8 cellular contexts compared by ENCODE assay signal in the genomic region with DNA sequence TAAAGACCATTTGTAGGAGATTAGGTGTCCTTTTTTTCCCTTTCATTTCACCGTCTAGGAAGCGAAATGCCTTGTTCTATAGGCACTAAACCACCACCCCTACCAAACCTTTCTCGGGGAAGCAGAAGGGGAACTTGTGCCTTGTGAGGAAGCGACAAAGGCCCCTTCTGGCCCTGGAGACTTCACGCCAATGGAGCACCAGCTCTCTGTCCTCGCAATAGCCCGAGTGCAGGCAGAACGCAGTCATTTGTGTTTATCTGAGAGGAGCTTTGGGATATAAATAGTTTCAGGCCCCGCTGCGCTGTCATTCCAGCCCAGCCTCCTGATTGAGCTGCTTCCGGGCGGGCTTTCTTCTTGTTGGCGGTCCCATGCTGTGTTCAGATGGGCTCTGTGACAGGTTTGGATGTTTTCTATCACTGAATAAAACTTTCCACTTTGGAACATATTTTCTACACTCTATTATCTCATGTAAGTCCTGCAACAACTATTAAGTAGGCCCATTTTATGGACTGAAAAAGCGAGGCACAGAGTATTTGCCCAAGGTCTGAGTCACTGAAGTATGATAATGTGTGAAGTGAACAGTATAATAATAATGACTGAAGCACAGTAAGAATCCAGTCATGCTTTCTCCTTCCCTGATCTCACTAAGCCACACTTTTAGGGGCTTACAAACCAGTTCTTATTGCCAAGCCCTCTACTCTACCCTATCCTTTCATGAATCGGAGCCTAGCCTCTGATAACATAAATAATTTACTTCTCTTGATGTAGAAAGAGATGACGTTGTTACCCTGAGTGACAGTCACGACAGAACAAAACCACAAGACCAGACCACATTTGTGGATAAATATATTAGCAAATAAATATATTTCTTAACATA. TPM values are rescaled to one million over a fixed set of nuclear protein-coding genes. Genes with fewer than 3 reads are reported as not detected.
DNase-seq lines count a peak whose midpoint lies in the region; ATAC-seq and TF ChIP-seq lines count a peak whose summit lies in the region.

No MANE protein-coding gene starts in this region.

- DNase-seq in A172 (ENCODE audit: low spot score) (peak; percentile 29), GM13976 (ENCODE audit: low spot score) (peak; percentile 41), RKO (ENCODE audit: low spot score) (peak; percentile 35), left colon (peak; percentile 57 to 61), NCI-H226 (no peak)
- DNase-seq in central memory CD8-positive, alpha-beta T cell (ENCODE audit: low spot score in 2 of 2), result no peak
- DNase-seq in stimulated activated naive CD8-positive, alpha-beta T cell treated with anti-CD3 and anti-CD28 coated beads, Interleukin-15, amount 100 ng/mL, for 72 hours, result peak in 1 of 2 donors; percentile 44

- no peaks in the 10 kb centered on the region for H3K9me3 Mint-ChIP-seq in central memory CD8-positive, alpha-beta T cell
- H3K9me3 Mint-ChIP-seq in stimulated activated naive CD8-positive, alpha-beta T cell treated with anti-CD3 and anti-CD28 coated beads, Interleukin-15, amount 100 ng/mL, for 72 hours, result no peaks in the 10 kb centered on the region

- in situ Hi-C loops in GM13976 (cut with MboI; ENCODE audit: low sequenced_read_pairs, unreplicated experiment), result no loop called here

- no peaks in the 10 kb centered on the region for H3K27me3 Mint-ChIP-seq in central memory CD8-positive, alpha-beta T cell
- no peaks in the 10 kb centered on the region for H3K27me3 Mint-ChIP-seq in stimulated activated naive CD8-positive, alpha-beta T cell treated with anti-CD3 and anti-CD28 coated beads, Interleukin-15, amount 100 ng/mL, for 72 hours

- peaks cover 48% of the 10 kb centered on the region for H3K36me3 Mint-ChIP-seq in central memory CD8-positive, alpha-beta T cell (ENCODE audit: insufficient read depth)

- H3K4me3 Mint-ChIP-seq in central memory CD8-positive, alpha-beta T cell, result peak overlapping the region; percentile 96
- peak overlapping the region; percentile 89 to 100 for H3K4me3 Mint-ChIP-seq in stimulated activated naive CD8-positive, alpha-beta T cell treated with anti-CD3 and anti-CD28 coated beads, Interleukin-15, amount 100 ng/mL, for 72 hours

- ATAC-seq in central memory CD8-positive, alpha-beta T cell (replicated peaks; ENCODE audit: extremely low read depth, poor library complexity, severe bottlenecking), result peak; percentile 5
- peak; percentile 24 for ATAC-seq in left colon
- no peak for ATAC-seq in stimulated activated naive CD8-positive, alpha-beta T cell treated with anti-CD3 and anti-CD28 coated beads, Interleukin-15, amount 100 ng/mL, for 72 hours
- no peak for ATAC-seq in HG03196 (IDR thresholded peaks at IDR 0.05; ENCODE audit: unreplicated experiment)

- peak overlapping the region; percentile 98 for H3K27ac Mint-ChIP-seq in central memory CD8-positive, alpha-beta T cell (ENCODE audit: low read depth)
- H3K27ac Mint-ChIP-seq in stimulated activated naive CD8-positive, alpha-beta T cell treated with anti-CD3 and anti-CD28 coated beads, Interleukin-15, amount 100 ng/mL, for 72 hours, result peak overlapping the region; percentile 91 to 94

- intact Hi-C loops in left colon (cut with DNase I, micrococcal nuclease), result no loop called here

- no peak for TF ChIP-seq CTCF in GM13976 (IDR thresholded peaks at IDR 0.05; ENCODE audit: borderline replicate concordance, control extremely low read depth, extremely low read depth, insufficient read depth, missing control alignments)

- H3K4me1 Mint-ChIP-seq in central memory CD8-positive, alpha-beta T cell, result peaks cover 56% of the 10 kb centered on the region
- H3K4me1 Mint-ChIP-seq in stimulated activated naive CD8-positive, alpha-beta T cell treated with anti-CD3 and anti-CD28 coated beads, Interleukin-15, amount 100 ng/mL, for 72 hours, result peaks cover 50% of the 10 kb centered on the region

RNA-seq across cellular contexts. Expression of a gene that starts 1.1 kb away (rescaled TPM):
- total RNA-seq in A172 (2014; rRNA removed; shearing (Covaris generic)), result 76.1 and 161 TPM in 2 replicates
- total RNA-seq in left colon, result 10 to 100 TPM; 58.1 to 63.0 TPM

RNA-seq across cellular contexts. Expression of a gene that starts 24.5 kb away (rescaled TPM):
- not detected in 2 replicates for total RNA-seq in A172 (2014; rRNA removed; shearing (Covaris generic))
- total RNA-seq in left colon, result 1 to 10 TPM; 6.1 to 7.9 TPM

Comparison
In these comparisons a context has a peak if more than half of its experiments do, and no peak if none do; other contexts are left out.
1. DNase-seq: peak in A172 (single experiment), GM13976 (single experiment), RKO (single experiment) and left colon (2 of 2); none in central memory CD8-positive, alpha-beta T cell (0 of 2) and NCI-H226 (single experiment).
2. ATAC-seq: peak in central memory CD8-positive, alpha-beta T cell (single experiment) and left colon (single experiment); none in stimulated activated naive CD8-positive, alpha-beta T cell treated with anti-CD3 and anti-CD28 coated beads, Interleukin-15, amount 100 ng/mL, for 72 hours (single experiment) and HG03196 (single experiment).